In the genomic region with DNA sequence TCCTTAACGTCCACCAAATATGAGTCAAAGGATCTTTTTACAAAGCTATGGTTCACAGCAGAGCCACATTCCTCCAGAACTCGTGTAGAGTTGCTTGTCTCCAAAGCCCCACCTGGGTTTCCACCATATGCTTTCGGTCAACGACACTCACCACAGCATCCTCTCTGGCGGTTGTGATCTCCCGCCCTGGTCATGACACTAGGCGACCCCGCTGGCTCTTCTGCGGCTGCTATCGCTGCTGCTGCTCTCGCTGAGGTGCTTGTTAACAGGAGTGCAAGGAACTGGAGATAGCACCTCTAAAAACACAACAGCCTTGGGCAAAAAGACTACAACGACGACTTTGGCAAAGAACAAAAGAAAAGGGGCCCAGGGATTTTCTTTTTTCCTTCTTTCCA, we compare ENCODE assay signal across 8 cellular contexts. TPM values are rescaled to one million over a fixed set of nuclear protein-coding genes. Genes with fewer than 3 reads are reported as not detected.
DNase-seq lines count a peak whose midpoint lies in the region; ATAC-seq and TF ChIP-seq lines count a peak whose summit lies in the region.

No MANE protein-coding gene starts in this region.

- H3K27ac ChIP-seq in BLaER1 treated with 17β-estradiol and CSF1 and Interleukin-3, amounts not matched to agents 10 nM and 100 nM: no peak overlapping the region

- no peak for TF ChIP-seq CTCF in astrocyte of the cerebellum (IDR thresholded peaks at IDR 0.05; ENCODE audit: low read depth, low read length, missing control alignments)

- H4K20me1 ChIP-seq in BLaER1 treated with 17β-estradiol and CSF1 and Interleukin-3, amounts not matched to agents 10 nM and 100 nM: no peaks in the 10 kb centered on the region; a peak in 1 of 22 replicates

- in situ Hi-C loops in astrocyte of the cerebellum (cut with HindIII; ENCODE audit: low sequenced_read_pairs): no loop called here

- peak overlapping the region; percentile 55 to 72 (median 63) for H3K4me3 ChIP-seq in BLaER1 treated with 17β-estradiol and CSF1 and Interleukin-3, amounts not matched to agents 10 nM and 100 nM
- H3K4me3 ChIP-seq in H7 (ENCODE audit: insufficient read depth, low read depth, low read length) (peak overlapping the region; percentile 58), astrocyte of the cerebellum (ENCODE audit: low read depth, low read length) (peak overlapping the region; percentile 53)

- peak overlapping the region; percentile 74 to 96 (median 89) for H3K4me2 ChIP-seq in BLaER1 treated with 17β-estradiol and CSF1 and Interleukin-3, amounts not matched to agents 10 nM and 100 nM

- no peaks in the 10 kb centered on the region for H3K36me3 ChIP-seq in BLaER1 treated with 17β-estradiol and CSF1 and Interleukin-3, amounts not matched to agents 10 nM and 100 nM
- no peaks in the 10 kb centered on the region for H3K36me3 ChIP-seq in H7 (replicated peaks; ENCODE audit: control insufficient read depth, insufficient read depth, low read length)

- peaks cover 0 to 16% (median 13%) of the 10 kb centered on the region in 11 experiments; a peak in 12 of 22 replicates for H3K9me3 ChIP-seq in BLaER1 treated with 17β-estradiol and CSF1 and Interleukin-3, amounts not matched to agents 10 nM and 100 nM (replicated peaks in 1 of 11)

- peaks cover 0 to 28% (median 8%) of the 10 kb centered on the region in 10 experiments; a peak in 10 of 20 replicates for H3K4me1 ChIP-seq in BLaER1 treated with 17β-estradiol and CSF1 and Interleukin-3, amounts not matched to agents 10 nM and 100 nM

- H3K27me3 ChIP-seq in BLaER1 treated with 17β-estradiol and CSF1 and Interleukin-3, amounts not matched to agents 10 nM and 100 nM: peaks cover 46 to 66% (median 52%) of the 10 kb centered on the region in 11 experiments
- H3K27me3 ChIP-seq in H7 (ENCODE audit: control insufficient read depth, insufficient read depth, low read length): peaks cover 64% of the 10 kb centered on the region

- H3K9ac ChIP-seq in BLaER1 treated with 17β-estradiol and CSF1 and Interleukin-3, amounts not matched to agents 10 nM and 100 nM: peak overlapping the region in 8 of 11 experiments; percentile 33 to 73 (median 58); a peak in 10 of 22 replicates

- ATAC-seq in HG03139 (IDR thresholded peaks at IDR 0.05; ENCODE audit: unreplicated experiment): no peak

- DNase-seq in H7 (peak; percentile 42), OCI-M1 (lab: John Stamatoyannopoulos, UW) (peak; percentile 83), astrocyte of the cerebellum (ENCODE audit: low read depth) (no peak), islet precursor cell (peak; percentile 79), COLO829 (ENCODE audit: low spot score) (no peak)
- DNase-seq in stimulated activated CD4-positive, alpha-beta T cell treated with anti-CD3 and anti-CD28 coated beads, Interleukin-12 subunit alpha, Interleukin-12 subunit beta, amount 100 ng/mL, for 4 hours: peak; percentile 20

RNA-seq across cellular contexts. Expression of gene SLC40A1, which starts 0.3 kb away (rescaled TPM):
- total RNA-seq in H7 (2014; rRNA removed; shearing (Covaris generic)): 0.55 and 1.9 TPM in 2 replicates

Comparison
In these comparisons a context has a peak if more than half of its experiments do, and no peak if none do; other contexts are left out.
1. DNase-seq: peak in H7 (single experiment), OCI-M1 (single experiment), islet precursor cell (single experiment) and stimulated activated CD4-positive, alpha-beta T cell treated with anti-CD3 and anti-CD28 coated beads, Interleukin-12 subunit alpha, Interleukin-12 subunit beta, amount 100 ng/mL, for 4 hours (single experiment); none in astrocyte of the cerebellum (single experiment) and COLO829 (single experiment).
2. Peak in every context shown above with its lines, with median percentiles within 50 percentile points of each other: H3K4me3 ChIP-seq.